ENCODE assay signal across 27 cellular contexts in the genomic region with DNA sequence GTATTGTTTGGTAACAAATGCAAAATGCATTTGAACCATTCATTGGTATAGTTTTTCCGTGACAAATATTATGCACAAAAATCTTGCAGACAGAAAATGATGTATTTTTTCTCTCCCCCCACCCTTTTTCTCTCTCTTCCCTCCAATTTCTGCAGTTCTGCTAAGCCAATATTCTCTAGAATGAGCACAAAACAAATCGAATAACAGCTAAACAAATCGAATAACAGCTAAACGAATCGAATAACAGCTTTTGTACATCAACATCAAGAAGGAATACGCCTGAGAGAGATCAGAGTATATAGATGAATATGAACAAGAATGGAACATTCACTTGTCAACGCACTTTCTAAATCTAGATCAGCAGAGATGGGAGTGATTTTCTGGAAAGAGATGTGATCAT.
"Had no signal": no experiment of that assay in that cellular context is flagged by ENCODE, and none has a peak within 500 bp of the region (broad histone marks: within the 10 kb centered on the region; RNA-seq: fewer than 3 reads in every experiment).

No MANE protein-coding gene starts in this region.

- H3K27ac ChIP-seq: stomach, suprapubic skin, testis, thoracic aorta, thyroid gland, tibial artery, tibial nerve, transverse colon, upper lobe of left lung, upper lobe of right lung, uterus, vagina had no signal

- H3K9me3 ChIP-seq: stomach, suprapubic skin, testis, thoracic aorta, thyroid gland, tibial artery, tibial nerve, transverse colon, upper lobe of left lung, upper lobe of right lung, uterus, vagina had no signal

- H3K36me3 ChIP-seq: stomach, suprapubic skin, thoracic aorta, thyroid gland, tibial artery, tibial nerve, transverse colon, upper lobe of left lung, upper lobe of right lung, uterus, vagina had no signal

- DNase-seq: stimulated activated CD4-positive, alpha-beta T cell treated with anti-CD3 and anti-CD28 coated beads, Interleukin-2, amount 100 ng/mL, for 48 hours; stimulated activated CD4-positive, alpha-beta T cell treated with anti-CD3 and anti-CD28 coated beads, Interleukin-4, amount 100 ng/mL, for 1 hour; stimulated activated CD4-positive, alpha-beta T cell treated with anti-CD3 and anti-CD28 coated beads, Interleukin-4, amount 100 ng/mL, for 24 hours; stimulated activated CD4-positive, alpha-beta T cell treated with anti-CD3 and anti-CD28 coated beads, Interleukin-4, amount 100 ng/mL, for 4 hours; stimulated activated CD8-positive, alpha-beta memory T cell treated with anti-CD3 and anti-CD28 coated beads, Interleukin-4, amount 100 ng/mL, for 48 hours; stimulated activated naive B cell treated with anti-CD40 and anti-IgM and Interleukin-4, amounts not matched to agents 10 μg/mL and 1 μg/mL and 100 μg/mL, for 72 hours; stimulated activated naive CD4-positive, alpha-beta T cell; stimulated activated naive CD4-positive, alpha-beta T cell treated with Interleukin-2 at 50 U/mL for 16 hours; stimulated activated naive CD8-positive, alpha-beta T cell treated with anti-CD3 and anti-CD28 coated beads, Interleukin-15, amount 100 ng/mL, for 72 hours; stimulated activated naive CD8-positive, alpha-beta T cell treated with anti-CD3 and anti-CD28 coated beads, Interleukin-15, Interleukin-2, amounts not matched to agents 100 U/mL and 50 U/mL, for 24 hours; stomach; substantia nigra; testis; thyroid gland; tibial artery; transverse colon; trophoblast cell; upper lobe of left lung; upper lobe of right lung; uterus had no signal

- H3K4me1 ChIP-seq: stomach, suprapubic skin, testis, thyroid gland, tibial artery, upper lobe of left lung, upper lobe of right lung, uterus, vagina had no signal

- H3K27me3 ChIP-seq: stomach, suprapubic skin, testis, thyroid gland, tibial artery, tibial nerve, transverse colon, upper lobe of left lung, upper lobe of right lung, uterus, vagina had no signal

- FAIRE-seq: urothelium cell line had no signal

- ATAC-seq: stimulated activated effector memory CD8-positive, alpha-beta T cell treated with anti-CD3 and anti-CD28 coated beads, Interleukin-12 subunit alpha, Interleukin-12 subunit beta, amount 100 ng/mL, for 72 hours; stimulated activated memory B cell treated with anti-CD40 and anti-IgM and Interleukin-4, amounts not matched to agents 10 μg/mL and 1 μg/mL and 100 μg/mL, for 72 hours; stimulated activated naive B cell treated with anti-CD40 and anti-IgM and Interleukin-4, amounts not matched to agents 10 μg/mL and 1 μg/mL and 100 μg/mL, for 72 hours; stimulated activated naive CD8-positive, alpha-beta T cell treated with anti-CD3 and anti-CD28 coated beads, Interleukin-15, amount 100 ng/mL, for 72 hours; stimulated activated naive CD8-positive, alpha-beta T cell treated with anti-CD3 and anti-CD28 coated beads, Interleukin-15, Interleukin-2, amounts not matched to agents 100 U/mL and 50 U/mL, for 24 hours; upper lobe of right lung had no signal

- H3K4me3 ChIP-seq: stomach, suprapubic skin, testis, thoracic aorta, thyroid gland, tibial artery, tibial nerve, transverse colon, upper lobe of left lung, upper lobe of right lung, uterus, vagina had no signal
